ENCODE assay signal across 21 cellular contexts in the genomic region with DNA sequence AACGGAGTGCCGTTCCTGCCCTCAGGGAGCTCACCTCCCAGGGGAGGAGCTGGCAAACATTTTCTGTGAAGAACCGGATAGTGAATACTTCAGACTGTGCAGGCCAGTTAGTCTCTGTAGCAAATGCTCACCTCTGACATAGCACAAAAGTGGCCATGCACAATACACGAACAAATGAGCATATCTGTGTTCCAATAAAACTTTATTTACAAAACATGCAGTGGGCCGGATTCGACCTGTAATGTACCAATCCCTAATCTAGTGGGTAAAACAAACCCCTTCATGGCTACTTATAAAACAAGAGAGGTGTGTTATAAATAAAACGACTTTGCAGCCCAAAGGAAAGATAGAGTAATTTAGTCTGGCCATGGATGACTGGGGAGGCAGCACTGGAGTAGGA. TPM values are rescaled to one million over a fixed set of nuclear protein-coding genes. Genes with fewer than 3 reads are reported as not detected.
A peak's percentile ranks its signal among the peaks of the same experiment; 100 is the strongest.
DNase-seq lines count a peak whose midpoint lies in the region; FAIRE-seq and TF ChIP-seq lines count a peak whose summit lies in the region.
"Had no signal": no experiment of that assay in that cellular context is flagged by ENCODE, and none has a peak within 500 bp of the region (broad histone marks: within the 10 kb centered on the region; RNA-seq: fewer than 3 reads in every experiment).

No MANE protein-coding gene starts in this region.

- no peak overlapping the region for H3K4me3 Mint-ChIP-seq in Caco-2 (ENCODE audit: unreplicated experiment)
- H3K4me3 Mint-ChIP-seq in mesothelial cell of epicardium = no peak overlapping the region
- H3K4me3 Mint-ChIP-seq: CD4-positive, alpha-beta T cell had no signal

- H3K4me3 ChIP-seq in Caco-2 (ENCODE audit: low read depth, low read length) (no peak overlapping the region), ascending aorta (no peak overlapping the region), stomach smooth muscle (ENCODE audit: low read length in 2 of 2) (no peak overlapping the region), lower leg skin (ENCODE audit: low read depth, poor library complexity, severe bottlenecking) (no peak overlapping the region)
- H3K4me3 ChIP-seq: SK-N-MC had no signal

- peaks cover 15% of the 10 kb centered on the region for H3K4me1 Mint-ChIP-seq in Caco-2 (ENCODE audit: low read depth, unreplicated experiment)
- H3K4me1 Mint-ChIP-seq in mesothelial cell of epicardium = peaks cover 14% of the 10 kb centered on the region

- no peaks in the 10 kb centered on the region for H3K27me3 Mint-ChIP-seq in Caco-2 (ENCODE audit: insufficient read depth, unreplicated experiment)
- no peaks in the 10 kb centered on the region for H3K27me3 Mint-ChIP-seq in mesothelial cell of epicardium (ENCODE audit: low read depth)
- H3K27me3 Mint-ChIP-seq: CD4-positive, alpha-beta T cell had no signal

- H3K9me3 Mint-ChIP-seq in Caco-2 (ENCODE audit: unreplicated experiment) = no peaks in the 10 kb centered on the region
- no peaks in the 10 kb centered on the region for H3K9me3 Mint-ChIP-seq in mesothelial cell of epicardium
- H3K9me3 Mint-ChIP-seq: CD4-positive, alpha-beta T cell had no signal

- BruUV-seq in Caco-2 (replicated peaks; lab: Mats Ljungman, UMichigan) = no TSS peak

- TF ChIP-seq CTCF in Caco-2 (IDR thresholded peaks at IDR 0.05; ENCODE audit: insufficient read depth in 1 of 2, low read depth in 1 of 2, low read length in 1 of 2, severe bottlenecking in 1 of 2, unreplicated experiment in 1 of 2) (no peak), ascending aorta (IDR thresholded peaks at IDR 0.05) (no peak), mesothelial cell of epicardium (IDR thresholded peaks at IDR 0.05; ENCODE audit: unreplicated experiment) (no peak), lower leg skin (IDR thresholded peaks at IDR 0.05) (no peak)

- TF ChIP-seq POLR2A in lower leg skin (IDR thresholded peaks at IDR 0.05) (no peak), GM12891 (IDR thresholded peaks at IDR 0.05; ENCODE audit: low read depth, low read length) (no peak)

- DNase-seq in Caco-2 = no peak
- DNase-seq in ascending aorta (ENCODE audit: low spot score in 2 of 2) = no peak
- no peak for DNase-seq in mesothelial cell of epicardium (ENCODE audit: low spot score in 2 of 2, unreplicated experiment in 2 of 2)
- no peak for DNase-seq in lower leg skin (ENCODE audit: low spot score in 2 of 2)
- DNase-seq in GM12891 (ENCODE audit: insufficient read length, low spot score) = no peak
- DNase-seq in COLO668 (lab: John Stamatoyannopoulos, UW; ENCODE audit: unreplicated experiment) = no peak
- DNase-seq: BE2C; CD4-positive, alpha-beta T cell; DMS79 treated with DMSO at 0.1 percent for 48 hours; NCI-H1417; NCI-H187; NCI-H2107; NCI-H510A; NCI-H748 treated with DMSO at 0.1 percent for 48 hours; NK-92 treated with Interleukin-12 subunit alpha and Interleukin-12 subunit beta, amount 100 ng/mL, for 24 hours; SHP77 had no signal

- H3K36me3 Mint-ChIP-seq in Caco-2 (ENCODE audit: insufficient read depth, unreplicated experiment) (no peaks in the 10 kb centered on the region), mesothelial cell of epicardium (peaks cover 9% of the 10 kb centered on the region)

- 89 to 91% methylated on average over 7 of the region's 7 CpGs for WGBS in lower leg skin, 2 donors

- H3K27me3 ChIP-seq in Caco-2 (replicated peaks; ENCODE audit: control insufficient read depth, insufficient read depth, low read length) (no peaks in the 10 kb centered on the region), ascending aorta (no peaks in the 10 kb centered on the region), stomach smooth muscle (ENCODE audit: control insufficient read depth in 1 of 2, insufficient read depth in 2 of 2, low read length in 2 of 2) (no peaks in the 10 kb centered on the region)
- H3K27me3 ChIP-seq: BE2C had no signal

- H3K9me3 ChIP-seq in Caco-2 (no peaks in the 10 kb centered on the region), ascending aorta (no peaks in the 10 kb centered on the region), stomach smooth muscle (ENCODE audit: control insufficient read depth in 2 of 2, low read length in 2 of 2) (no peaks in the 10 kb centered on the region)
- H3K9me3 ChIP-seq: BE2C had no signal

- H3K36me3 ChIP-seq in Caco-2 (ENCODE audit: control insufficient read depth, insufficient read depth, low read length) = no peaks in the 10 kb centered on the region
- no peaks in the 10 kb centered on the region for H3K36me3 ChIP-seq in ascending aorta
- H3K36me3 ChIP-seq in stomach smooth muscle (ENCODE audit: control insufficient read depth in 2 of 2, insufficient read depth in 2 of 2, low read length in 2 of 2) = peaks cover 0 to 2% of the 10 kb centered on the region in 2 donors
- H3K36me3 ChIP-seq: BE2C had no signal

- POLR2A ChIA-PET in Caco-2 (lab: Charles Lee) = no interaction called here

- no peak overlapping the region for H3K9ac ChIP-seq in stomach smooth muscle (ENCODE audit: low read length in 2 of 2)

- intact Hi-C loops in Caco-2 (cut with micrococcal nuclease; ENCODE audit: unreplicated experiment) (loop anchor here (5.0 kb wide), 2 partner anchors 92 to 202 kb away; no protein-coding TSS in a partner anchor), ascending aorta (cut with DNase I) (no loop called here), lower leg skin (cut with DNase I; ENCODE audit: low total_unique reads) (no loop called here)

- H3K4me1 ChIP-seq in Caco-2 (peaks cover 16% of the 10 kb centered on the region; the same call in 1 of the 2 replicates), ascending aorta (peaks cover 19 to 76% of the 10 kb centered on the region in 2 donors), stomach smooth muscle (ENCODE audit: control insufficient read depth, insufficient read depth, low read length) (peaks cover 71% of the 10 kb centered on the region)

- FAIRE-seq in GM12891 (lab: Jason Lieb, UNC) = no peak
- FAIRE-seq: D721Med, GM19239, H54 had no signal

- CTCF ChIA-PET in Caco-2 (lab: Charles Lee) = no interaction called here

- H3K27ac ChIP-seq in ascending aorta = peak overlapping the region; percentile 87 to 91
- peak overlapping the region; percentile 88 for H3K27ac ChIP-seq in stomach smooth muscle (ENCODE audit: low read length)
- H3K27ac ChIP-seq: SK-N-MC had no signal

- H3K27ac Mint-ChIP-seq in Caco-2 (ENCODE audit: unreplicated experiment) (peak overlapping the region; percentile 56), mesothelial cell of epicardium (peak overlapping the region; percentile 13)
- H3K27ac Mint-ChIP-seq: CD4-positive, alpha-beta T cell had no signal

TF ChIP-seq in GM12891, 5 proteins besides CTCF, POLR2A, EP300 and RAD21:
- TF ChIP-seq POLR2AphosphoS5 (IDR thresholded peaks at IDR 0.05; ENCODE audit: low read depth, low read length) = no peak
- no peak for TF ChIP-seq PAX5 (IDR thresholded peaks at IDR 0.05; ENCODE audit: insufficient read depth, low read length, severe bottlenecking)
- no peak for TF ChIP-seq SPI1 (IDR thresholded peaks at IDR 0.05; ENCODE audit: low read depth, low read length)
- no peak for TF ChIP-seq POU2F2 (IDR thresholded peaks at IDR 0.05; ENCODE audit: low read depth, low read length)

RNA-seq across cellular contexts. Expression of gene KCNMA1, which starts 48.7 kb away (rescaled TPM):
- 20.7 and 23.9 TPM in 2 replicates for total RNA-seq in Caco-2 (2022)
- 28.6 TPM for total RNA-seq in ascending aorta
- total RNA-seq in mesothelial cell of epicardium = 38.4 to 44.0 TPM (median 41.3 TPM) in 3 replicates
- 1 to 10 TPM; 4.1 to 9.9 (median 6.5) TPM for total RNA-seq in lower leg skin
- 0.42 TPM for polyA plus RNA-seq in GM12891 (2012; ENCODE audit: low read depth, missing spikeins)
- total RNA-seq: CD4-positive, alpha-beta T cell had no signal
